Comparison of ENCODE assay signal across 12 cellular contexts in genomic region chr17:42142371-42142896, GRCh38. TPM values are rescaled to one million over a fixed set of nuclear protein-coding genes. Genes with fewer than 3 reads are reported as not detected.
DNase-seq lines count a peak whose midpoint lies in the region; ATAC-seq and TF ChIP-seq lines count a peak whose summit lies in the region.
"Had no signal": no experiment of that assay in that cellular context is flagged by ENCODE, and none has a peak within 500 bp of the region (broad histone marks: within the 10 kb centered on the region; RNA-seq: fewer than 3 reads in every experiment).

No MANE protein-coding gene starts in this region.

- no peak overlapping the region for H3K4me3 Mint-ChIP-seq in activated T-helper 1 cell treated with anti-CD3 and anti-CD28 coated beads, Interleukin-12 subunit alpha, Interleukin-12 subunit beta, Interleukin-2, Interleukin-4 antibody, amounts not matched to agents 30 ng/mL and 10 ng/mL and 1 ng/mL, durations not matched to agents 14 hours and 24 hours and 36 hours
- H3K4me3 Mint-ChIP-seq: activated CD4-positive, alpha-beta T cell treated with anti-CD3 and anti-CD28 coated beads, Interleukin-2, amount 10 ng/mL, durations not matched to agents 7 days and 5 days; natural killer cell treated with Interleukin-12 subunit alpha and Interleukin-12 subunit beta and Interleukin-15 and Interleukin-18, amount 100 ng/mL, for 72 hours had no signal

- no peaks in the 10 kb centered on the region for H3K9me3 Mint-ChIP-seq in activated T-helper 1 cell treated with anti-CD3 and anti-CD28 coated beads, Interleukin-12 subunit alpha, Interleukin-12 subunit beta, Interleukin-2, Interleukin-4 antibody, amounts not matched to agents 30 ng/mL and 10 ng/mL and 1 ng/mL, durations not matched to agents 14 hours and 24 hours and 36 hours
- H3K9me3 Mint-ChIP-seq: activated CD4-positive, alpha-beta T cell treated with anti-CD3 and anti-CD28 coated beads, Interleukin-2, amount 10 ng/mL, durations not matched to agents 7 days and 5 days; natural killer cell treated with Interleukin-12 subunit alpha and Interleukin-12 subunit beta and Interleukin-15 and Interleukin-18, amount 100 ng/mL, for 72 hours had no signal

- no peak for TF ChIP-seq POLR2A in gastrocnemius medialis (IDR thresholded peaks at IDR 0.05)
- TF ChIP-seq POLR2A in GM18505 (IDR thresholded peaks at IDR 0.05; ENCODE audit: borderline replicate concordance, extremely low read depth, insufficient read depth, insufficient read length): no peak
- no peak for TF ChIP-seq POLR2A in tibial nerve (IDR thresholded peaks at IDR 0.05)
- no peak for TF ChIP-seq POLR2A in suprapubic skin (IDR thresholded peaks at IDR 0.05)

- intact Hi-C loops in activated T-helper 1 cell treated with anti-CD3 and anti-CD28 coated beads, Interleukin-12 subunit alpha, Interleukin-12 subunit beta, Interleukin-2, Interleukin-4 antibody, amounts not matched to agents 30 ng/mL and 10 ng/mL and 1 ng/mL, durations not matched to agents 14 hours and 24 hours and 36 hours (cut with micrococcal nuclease): no loop called here
- intact Hi-C loops in head of caudate nucleus (cut with DNase I): no loop called here
- intact Hi-C loops in gastrocnemius medialis (cut with DNase I; ENCODE audit: low total_unique reads): no loop called here

- H3K27ac ChIP-seq in gastrocnemius medialis (peak overlapping the region; percentile 82 to 92 (median 86)), tibial nerve (peak overlapping the region in 2 of 4 donors; percentile 40 to 55), suprapubic skin (no peak overlapping the region)

- H3K4me1 ChIP-seq in gastrocnemius medialis (peaks cover 73 to 82% of the 10 kb centered on the region in 2 donors), tibial nerve (peaks cover 0 to 56% (median 20%) of the 10 kb centered on the region in 4 donors), suprapubic skin (peaks cover 32% of the 10 kb centered on the region)

- H3K27me3 ChIP-seq in gastrocnemius medialis: no peaks in the 10 kb centered on the region
- no peaks in the 10 kb centered on the region for H3K27me3 ChIP-seq in MG63
- H3K27me3 ChIP-seq in tibial nerve: no peaks in the 10 kb centered on the region
- H3K27me3 ChIP-seq in suprapubic skin: no peaks in the 10 kb centered on the region

- peak; percentile 81 to 90 for ATAC-seq in gastrocnemius medialis
- ATAC-seq in GM18505 (IDR thresholded peaks at IDR 0.05; ENCODE audit: unreplicated experiment): no peak
- ATAC-seq: natural killer cell treated with Interleukin-12 subunit alpha and Interleukin-12 subunit beta and Interleukin-15 and Interleukin-18, amount 100 ng/mL, for 72 hours had no signal

- peak overlapping the region; percentile 5 for H3K27ac Mint-ChIP-seq in activated T-helper 1 cell treated with anti-CD3 and anti-CD28 coated beads, Interleukin-12 subunit alpha, Interleukin-12 subunit beta, Interleukin-2, Interleukin-4 antibody, amounts not matched to agents 30 ng/mL and 10 ng/mL and 1 ng/mL, durations not matched to agents 14 hours and 24 hours and 36 hours
- H3K27ac Mint-ChIP-seq: activated CD4-positive, alpha-beta T cell treated with anti-CD3 and anti-CD28 coated beads, Interleukin-2, amount 10 ng/mL, durations not matched to agents 7 days and 5 days; natural killer cell treated with Interleukin-12 subunit alpha and Interleukin-12 subunit beta and Interleukin-15 and Interleukin-18, amount 100 ng/mL, for 72 hours had no signal

- H3K9me3 ChIP-seq in gastrocnemius medialis (no peaks in the 10 kb centered on the region), MG63 (no peaks in the 10 kb centered on the region), tibial nerve (no peaks in the 10 kb centered on the region), suprapubic skin (no peaks in the 10 kb centered on the region)

- peaks cover 16% of the 10 kb centered on the region for H3K4me1 Mint-ChIP-seq in activated T-helper 1 cell treated with anti-CD3 and anti-CD28 coated beads, Interleukin-12 subunit alpha, Interleukin-12 subunit beta, Interleukin-2, Interleukin-4 antibody, amounts not matched to agents 30 ng/mL and 10 ng/mL and 1 ng/mL, durations not matched to agents 14 hours and 24 hours and 36 hours (ENCODE audit: low read depth)

- 46 to 68% methylated on average over 7 of the region's 7 CpGs for WGBS in tibial nerve, 2 donors
- WGBS in suprapubic skin: 79% methylated on average over 7 of the region's 7 CpGs

- TF ChIP-seq CTCF in gastrocnemius medialis (IDR thresholded peaks at IDR 0.05 in 4 of 5, conservative IDR thresholded peaks at IDR 0.05 in 1 of 5) (no peak), tibial nerve (IDR thresholded peaks at IDR 0.05) (no peak), suprapubic skin (IDR thresholded peaks at IDR 0.05) (no peak)

- H3K4me3 ChIP-seq in gastrocnemius medialis (no peak overlapping the region), MG63 (no peak overlapping the region), tibial nerve (no peak overlapping the region), suprapubic skin (no peak overlapping the region)

- no peaks in the 10 kb centered on the region for H3K27me3 Mint-ChIP-seq in activated T-helper 1 cell treated with anti-CD3 and anti-CD28 coated beads, Interleukin-12 subunit alpha, Interleukin-12 subunit beta, Interleukin-2, Interleukin-4 antibody, amounts not matched to agents 30 ng/mL and 10 ng/mL and 1 ng/mL, durations not matched to agents 14 hours and 24 hours and 36 hours (ENCODE audit: insufficient read depth)
- H3K27me3 Mint-ChIP-seq: activated CD4-positive, alpha-beta T cell treated with anti-CD3 and anti-CD28 coated beads, Interleukin-2, amount 10 ng/mL, durations not matched to agents 7 days and 5 days; natural killer cell treated with Interleukin-12 subunit alpha and Interleukin-12 subunit beta and Interleukin-15 and Interleukin-18, amount 100 ng/mL, for 72 hours had no signal

- H3K36me3 ChIP-seq in gastrocnemius medialis: no peaks in the 10 kb centered on the region
- peaks cover 52% of the 10 kb centered on the region for H3K36me3 ChIP-seq in MG63
- peaks cover 0 to 30% (median 0%) of the 10 kb centered on the region in 3 donors for H3K36me3 ChIP-seq in tibial nerve
- peaks cover 28% of the 10 kb centered on the region for H3K36me3 ChIP-seq in suprapubic skin

- DNase-seq in GM03348 (ENCODE audit: low spot score) (peak; percentile 78), head of caudate nucleus (peak; percentile 44 to 95 (median 81)), gastrocnemius medialis (peak; percentile 75 to 88), MG63 (no peak), tibial nerve (ENCODE audit: low spot score in 2 of 2) (no peak), suprapubic skin (ENCODE audit: low spot score in 2 of 2) (no peak)
- DNase-seq in activated T-helper 1 cell treated with anti-CD3 and anti-CD28 coated beads, Interleukin-12 subunit alpha, Interleukin-12 subunit beta, Interleukin-2, Interleukin-4 antibody, amounts not matched to agents 30 ng/mL and 10 ng/mL and 1 ng/mL, durations not matched to agents 14 hours and 24 hours and 36 hours (ENCODE audit: low spot score): no peak
- DNase-seq: activated CD4-positive, alpha-beta T cell treated with anti-CD3 and anti-CD28 coated beads, Interleukin-2, amount 10 ng/mL, durations not matched to agents 7 days and 5 days; DND-41; NCI-H1930 had no signal

- TF ChIP-seq EP300 in tibial nerve (IDR thresholded peaks at IDR 0.05): no peak
- TF ChIP-seq EP300 in suprapubic skin (IDR thresholded peaks at IDR 0.05): no peak

- in situ Hi-C loops in gastrocnemius medialis (cut with MboI; ENCODE audit: low sequenced_read_pairs in 4 of 4): no loop called here

- peaks cover 23% of the 10 kb centered on the region for H3K36me3 Mint-ChIP-seq in activated T-helper 1 cell treated with anti-CD3 and anti-CD28 coated beads, Interleukin-12 subunit alpha, Interleukin-12 subunit beta, Interleukin-2, Interleukin-4 antibody, amounts not matched to agents 30 ng/mL and 10 ng/mL and 1 ng/mL, durations not matched to agents 14 hours and 24 hours and 36 hours (ENCODE audit: low read depth)

RNA-seq across cellular contexts. Expression of gene RAB5C, which starts 12.4 kb away (rescaled TPM):
- 73.3 and 80.0 TPM in 2 replicates for total RNA-seq in activated T-helper 1 cell treated with anti-CD3 and anti-CD28 coated beads, Interleukin-12 subunit alpha, Interleukin-12 subunit beta, Interleukin-2, Interleukin-4 antibody, amounts not matched to agents 30 ng/mL and 10 ng/mL and 1 ng/mL, durations not matched to agents 14 hours and 24 hours and 36 hours
- total RNA-seq in gastrocnemius medialis (10 to 100 TPM; 33.0 to 42.5 (median 37.6) TPM), tibial nerve (100 to 1,000 TPM in 3 of 4 donors, 10 to 100 TPM in 1; 94.8 to 137 (median 117) TPM), suprapubic skin (100 to 1,000 TPM in 1 of 4 donors, 10 to 100 TPM in 3; 94.4 to 105 (median 96.8) TPM)
- 125 and 198 TPM in 2 replicates for total RNA-seq in MG63 (2014; rRNA removed; shearing (Covaris generic); ENCODE audit: low replicate concordance)

RNA-seq across cellular contexts. Expression of gene HSPB9, which starts 19.8 kb away (rescaled TPM):
- 0.10 TPM in 1 of 2 replicates, not detected in the other for total RNA-seq in activated T-helper 1 cell treated with anti-CD3 and anti-CD28 coated beads, Interleukin-12 subunit alpha, Interleukin-12 subunit beta, Interleukin-2, Interleukin-4 antibody, amounts not matched to agents 30 ng/mL and 10 ng/mL and 1 ng/mL, durations not matched to agents 14 hours and 24 hours and 36 hours
- total RNA-seq in gastrocnemius medialis: not detected
- total RNA-seq in MG63 (2014; rRNA removed; shearing (Covaris generic); ENCODE audit: low replicate concordance): not detected in 2 replicates
- under 1 TPM in 1 of 4 donors, not detected in 3; 0.22 TPM for total RNA-seq in tibial nerve
- under 1 TPM in 2 of 4 donors, not detected in 2; 0.31 to 0.48 TPM for total RNA-seq in suprapubic skin
- total RNA-seq: activated CD4-positive, alpha-beta T cell treated with anti-CD3 and anti-CD28 coated beads, Interleukin-2, amount 10 ng/mL, durations not matched to agents 7 days and 5 days; natural killer cell treated with Interleukin-12 subunit alpha and Interleukin-12 subunit beta and Interleukin-15 and Interleukin-18, amount 100 ng/mL, for 72 hours had no signal

RNA-seq across cellular contexts. Expression of gene KAT2A, which starts 21.3 kb away (rescaled TPM):
- total RNA-seq in activated T-helper 1 cell treated with anti-CD3 and anti-CD28 coated beads, Interleukin-12 subunit alpha, Interleukin-12 subunit beta, Interleukin-2, Interleukin-4 antibody, amounts not matched to agents 30 ng/mL and 10 ng/mL and 1 ng/mL, durations not matched to agents 14 hours and 24 hours and 36 hours: 70.8 and 76.9 TPM in 2 replicates
- total RNA-seq in gastrocnemius medialis (10 to 100 TPM in 1 of 4 donors, 1 to 10 TPM in 3; 1.8 to 15.0 (median 6.3) TPM), tibial nerve (100 to 1,000 TPM in 2 of 4 donors, 10 to 100 TPM in 2; 92.2 to 143 (median 105) TPM), suprapubic skin (100 to 1,000 TPM in 1 of 4 donors, 10 to 100 TPM in 3; 36.3 to 107 (median 57.1) TPM)
- 30.5 and 47.4 TPM in 2 replicates for total RNA-seq in MG63 (2014; rRNA removed; shearing (Covaris generic); ENCODE audit: low replicate concordance)

RNA-seq across cellular contexts. Expression of gene DHX58, which starts 29.9 kb away (rescaled TPM):
- 26.9 and 28.4 TPM in 2 replicates for total RNA-seq in activated T-helper 1 cell treated with anti-CD3 and anti-CD28 coated beads, Interleukin-12 subunit alpha, Interleukin-12 subunit beta, Interleukin-2, Interleukin-4 antibody, amounts not matched to agents 30 ng/mL and 10 ng/mL and 1 ng/mL, durations not matched to agents 14 hours and 24 hours and 36 hours
- total RNA-seq in gastrocnemius medialis: 1 to 10 TPM; 1.1 to 4.4 (median 3.1) TPM
- 1.0 and 3.2 TPM in 2 replicates for total RNA-seq in MG63 (2014; rRNA removed; shearing (Covaris generic); ENCODE audit: low replicate concordance)
- 10 to 100 TPM; 15.9 to 29.4 (median 21.7) TPM for total RNA-seq in tibial nerve
- 10 to 100 TPM in 3 of 4 donors, 1 to 10 TPM in 1; 8.2 to 14.2 (median 11.9) TPM for total RNA-seq in suprapubic skin

RNA-seq across cellular contexts. Expression of gene KCNH4, which starts 38.5 kb away (rescaled TPM):
- 1.7 and 1.9 TPM in 2 replicates for total RNA-seq in activated T-helper 1 cell treated with anti-CD3 and anti-CD28 coated beads, Interleukin-12 subunit alpha, Interleukin-12 subunit beta, Interleukin-2, Interleukin-4 antibody, amounts not matched to agents 30 ng/mL and 10 ng/mL and 1 ng/mL, durations not matched to agents 14 hours and 24 hours and 36 hours
- total RNA-seq in gastrocnemius medialis: not detected
- 0.46 TPM in 1 of 2 replicates, not detected in the other for total RNA-seq in MG63 (2014; rRNA removed; shearing (Covaris generic); ENCODE audit: low replicate concordance)
- total RNA-seq in tibial nerve: under 1 TPM in 1 of 4 donors, not detected in 3; 0.30 TPM
- total RNA-seq in suprapubic skin: not detected

Comparison
In these comparisons a context has a peak if more than half of its experiments do, and no peak if none do; other contexts are left out.
1. DNase-seq: peak in GM03348 (single experiment), head of caudate nucleus (42 of 42) and gastrocnemius medialis (2 of 2); none in activated T-helper 1 cell treated with anti-CD3 and anti-CD28 coated beads, Interleukin-12 subunit alpha, Interleukin-12 subunit beta, Interleukin-2, Interleukin-4 antibody, amounts not matched to agents 30 ng/mL and 10 ng/mL and 1 ng/mL, durations not matched to agents 14 hours and 24 hours and 36 hours (single experiment), MG63 (single experiment), tibial nerve (0 of 2) and suprapubic skin (0 of 2).